Comparison of ENCODE assay signal across 22 cellular contexts in the genomic region with DNA sequence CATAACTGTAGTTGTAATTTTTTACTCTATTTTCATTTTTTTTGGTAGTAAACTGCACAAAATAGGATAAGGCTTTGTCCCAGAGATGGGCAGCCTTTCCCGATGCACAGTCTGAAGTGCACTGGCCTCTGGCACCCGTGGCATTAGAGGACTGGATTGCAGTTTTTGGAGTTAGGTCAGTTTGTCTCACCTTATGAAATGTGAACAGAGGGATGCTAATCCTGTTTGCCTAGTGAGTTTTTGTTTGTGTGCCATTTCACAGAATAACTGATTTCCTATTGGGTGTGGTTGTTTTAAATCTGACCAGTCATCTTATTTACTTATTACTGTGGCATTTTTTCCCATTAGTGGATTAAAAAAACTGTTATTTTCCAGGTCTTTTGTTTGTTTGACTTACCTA.
"Had no signal": no experiment of that assay in that cellular context is flagged by ENCODE, and none has a peak within 500 bp of the region (broad histone marks: within the 10 kb centered on the region; RNA-seq: fewer than 3 reads in every experiment).

No MANE protein-coding gene starts in this region.

- H3K4me3 Mint-ChIP-seq: activated T-cell treated with anti-CD3 and anti-CD28 coated beads, Interleukin-2, amount 50 U/mL, for 24 hours; activated T-helper 17 cell treated with anti-CD3 and anti-CD28 coated beads, Interleukin-2, amount 50 U/mL, for 72 hours; brain; central memory CD8-positive, alpha-beta T cell; naive thymus-derived CD8-positive, alpha-beta T cell; neural progenitor cell; stimulated activated naive B cell treated with anti-CD40 and anti-IgM and Interleukin-4, amounts not matched to agents 10 μg/mL and 1 μg/mL and 100 μg/mL, for 72 hours; WTC11 had no signal

- H3K4me3 ChIP-seq: coronary artery, lower lobe of right lung, neural progenitor cell, testis, uterus had no signal

- H3K9me3 Mint-ChIP-seq: activated T-cell treated with anti-CD3 and anti-CD28 coated beads, Interleukin-2, amount 50 U/mL, for 24 hours; activated T-helper 17 cell treated with anti-CD3 and anti-CD28 coated beads, Interleukin-2, amount 50 U/mL, for 72 hours; central memory CD8-positive, alpha-beta T cell; naive thymus-derived CD8-positive, alpha-beta T cell; neural progenitor cell; stimulated activated naive B cell treated with anti-CD40 and anti-IgM and Interleukin-4, amounts not matched to agents 10 μg/mL and 1 μg/mL and 100 μg/mL, for 72 hours; WTC11 had no signal

- H3K9me3 ChIP-seq: lower lobe of right lung, testis, uterus had no signal

- H2AFZ ChIP-seq: neural progenitor cell had no signal

- H3K27ac Mint-ChIP-seq: activated T-cell treated with anti-CD3 and anti-CD28 coated beads, Interleukin-2, amount 50 U/mL, for 24 hours; activated T-helper 17 cell treated with anti-CD3 and anti-CD28 coated beads, Interleukin-2, amount 50 U/mL, for 72 hours; neural progenitor cell; stimulated activated naive B cell treated with anti-CD40 and anti-IgM and Interleukin-4, amounts not matched to agents 10 μg/mL and 1 μg/mL and 100 μg/mL, for 72 hours had no signal

- H3K36me3 Mint-ChIP-seq: activated naive CD4-positive, alpha-beta T cell treated with anti-CD3 and anti-CD28 coated beads, Interleukin-2, amount 50 U/mL, for 72 hours; WTC11 had no signal

- H3K27me3 Mint-ChIP-seq: activated T-cell treated with anti-CD3 and anti-CD28 coated beads, Interleukin-2, amount 50 U/mL, for 24 hours; activated T-helper 17 cell treated with anti-CD3 and anti-CD28 coated beads, Interleukin-2, amount 50 U/mL, for 72 hours; central memory CD8-positive, alpha-beta T cell; naive thymus-derived CD8-positive, alpha-beta T cell; stimulated activated naive B cell treated with anti-CD40 and anti-IgM and Interleukin-4, amounts not matched to agents 10 μg/mL and 1 μg/mL and 100 μg/mL, for 72 hours had no signal

- ATAC-seq: activated naive CD4-positive, alpha-beta T cell treated with anti-CD3 and anti-CD28 coated beads, Interleukin-2, amount 50 U/mL, for 72 hours; activated T-helper 17 cell treated with anti-CD3 and anti-CD28 coated beads, Interleukin-2, amount 50 U/mL, for 72 hours; naive thymus-derived CD8-positive, alpha-beta T cell; stimulated activated naive B cell treated with anti-CD40 and anti-IgM and Interleukin-4, amounts not matched to agents 10 μg/mL and 1 μg/mL and 100 μg/mL, for 72 hours had no signal

- H3K4me2 ChIP-seq: neural progenitor cell had no signal

- H3K27ac ChIP-seq: coronary artery, foreskin keratinocyte, lower lobe of right lung, neural progenitor cell, testis, uterus had no signal

- H3K36me3 ChIP-seq: lower lobe of right lung, neural progenitor cell, uterus had no signal

- H3K4me1 ChIP-seq: neural progenitor cell, testis, uterus had no signal

- H3K4me1 Mint-ChIP-seq: neural progenitor cell had no signal

- H3K27me3 ChIP-seq: foreskin keratinocyte, neural progenitor cell, testis, uterus had no signal

- DNase-seq: activated CD8-positive, alpha-beta memory T cell treated with anti-CD3 and anti-CD28 coated beads, Interleukin-2, amount 50 U/mL, for 4 hours; activated T-cell treated with anti-CD3 and anti-CD28 coated beads, Interleukin-2, amount 50 U/mL, for 24 hours; aorta; kidney; lower lobe of right lung; naive thymus-derived CD8-positive, alpha-beta T cell; retina; stimulated activated CD4-positive, alpha-beta T cell treated with anti-CD3 and anti-CD28 coated beads, Interleukin-2, amount 100 ng/mL, for 48 hours; stimulated activated CD8-positive, alpha-beta memory T cell treated with anti-CD3 and anti-CD28 coated beads, Interleukin-4, amount 100 ng/mL, for 48 hours; stimulated activated naive B cell treated with anti-CD40 and anti-IgM and Interleukin-4, amounts not matched to agents 10 μg/mL and 1 μg/mL and 100 μg/mL, for 72 hours; T1000; testis; trophoblast cell; uterus had no signal

- H3K9ac ChIP-seq: neural progenitor cell had no signal
